Comparison of ENCODE assay signal across 14 cellular contexts in genomic region chr16:85606920-85607319, GRCh38. TPM values are rescaled to one million over a fixed set of nuclear protein-coding genes. Genes with fewer than 3 reads are reported as not detected.
A peak's percentile ranks its signal among the peaks of the same experiment; 100 is the strongest.
DNase-seq lines count a peak whose midpoint lies in the region; ATAC-seq and TF ChIP-seq lines count a peak whose summit lies in the region.
"Had no signal": no experiment of that assay in that cellular context is flagged by ENCODE, and none has a peak within 500 bp of the region (broad histone marks: within the 10 kb centered on the region; RNA-seq: fewer than 3 reads in every experiment).

No MANE protein-coding gene starts in this region.

- DNase-seq in Jurkat, Clone E6-1 (ENCODE audit: low read depth, low spot score), result no peak
- DNase-seq in naive B cell, result no peak
- no peak for DNase-seq in psoas muscle
- no peak for DNase-seq in activated T-cell treated with anti-CD3 and anti-CD28 coated beads for 4 hours
- DNase-seq in RKO (ENCODE audit: low spot score), result no peak
- DNase-seq in Right ventricle myocardium superior, result no peak
- DNase-seq: heart right ventricle; SHP77; stimulated activated CD4-positive, alpha-beta T cell treated with anti-CD3 and anti-CD28 coated beads, Interleukin-4, amount 100 ng/mL, for 24 hours; stimulated activated naive CD4-positive, alpha-beta T cell had no signal

- peaks cover 88% of the 10 kb centered on the region for H3K4me1 Mint-ChIP-seq in brain
- peaks cover 52 to 77% (median 65%) of the 10 kb centered on the region in 3 donors for H3K4me1 Mint-ChIP-seq in naive B cell

- intact Hi-C loops in psoas muscle (cut with DNase I) (loop anchor here (5.0 to 10.0 kb wide), 2 partner anchors 230 to 332 kb away; no protein-coding TSS in a partner anchor), Right ventricle myocardium superior (cut with DNase I) (loop anchor here (5.0 kb wide), 1 partner anchor 185 kb away; no protein-coding TSS in a partner anchor)

- ATAC-seq in naive B cell (ENCODE audit: low read depth in 2 of 2) (no peak), psoas muscle (no peak), Right ventricle myocardium superior (ENCODE audit: poor library complexity) (no peak)
- ATAC-seq: activated naive CD4-positive, alpha-beta T cell treated with anti-CD3 and anti-CD28 coated beads, Interleukin-2, amount 50 U/mL, for 72 hours; heart right ventricle had no signal

- H3K4me3 ChIP-seq in BLaER1, result peak overlapping the region; percentile 56
- peak overlapping the region; percentile 45 for H3K4me3 ChIP-seq in Jurkat, Clone E6-1 (ENCODE audit: low read length)
- H3K4me3 ChIP-seq in psoas muscle, result no peak overlapping the region

- H3K9me3 Mint-ChIP-seq in brain (peaks cover 0 to 2% (median 0%) of the 10 kb centered on the region in 5 experiments), naive B cell (no peaks in the 10 kb centered on the region)
- H3K9me3 Mint-ChIP-seq: activated naive CD4-positive, alpha-beta T cell treated with anti-CD3 and anti-CD28 coated beads, Interleukin-2, amount 50 U/mL, for 72 hours had no signal

- H3K27ac Mint-ChIP-seq in brain (peak overlapping the region; percentile 90 to 99 (median 95)), naive B cell (peak overlapping the region in 2 of 6 donors; percentile 20 to 34)
- H3K27ac Mint-ChIP-seq: activated naive CD4-positive, alpha-beta T cell treated with anti-CD3 and anti-CD28 coated beads, Interleukin-2, amount 50 U/mL, for 72 hours had no signal

- 71 to 80% (median 72%) methylated on average over 5 to 6 of the region's 6 CpGs for WGBS in psoas muscle, 3 donors

- no peaks in the 10 kb centered on the region for H3K27me3 ChIP-seq in BLaER1
- H3K27me3 ChIP-seq in psoas muscle (ENCODE audit: insufficient read depth in 3 of 3, low read length in 2 of 3), result no peaks in the 10 kb centered on the region
- H3K27me3 ChIP-seq: heart right ventricle had no signal

- no peak for TF ChIP-seq CTCF in brain (conservative IDR thresholded peaks at IDR 0.05)
- no peak for TF ChIP-seq CTCF in psoas muscle (IDR thresholded peaks at IDR 0.05)

- H3K36me3 ChIP-seq in BLaER1, result no peaks in the 10 kb centered on the region
- H3K36me3 ChIP-seq in psoas muscle (ENCODE audit: insufficient read depth in 1 of 2, low read depth in 1 of 2), result no peaks in the 10 kb centered on the region
- H3K36me3 ChIP-seq: heart right ventricle had no signal

- H3K4me3 Mint-ChIP-seq in brain (peak overlapping the region; percentile 71 to 86 (median 84)), naive B cell (peak overlapping the region; percentile 42 to 74 (median 72))

- peak overlapping the region; percentile 77 for H3K9ac ChIP-seq in BLaER1

- H3K4me2 ChIP-seq in BLaER1, result peak overlapping the region; percentile 97

- no peaks in the 10 kb centered on the region for H3K9me3 ChIP-seq in BLaER1
- no peaks in the 10 kb centered on the region for H3K9me3 ChIP-seq in psoas muscle
- H3K9me3 ChIP-seq: heart right ventricle had no signal

- H3K27me3 Mint-ChIP-seq in brain (no peaks in the 10 kb centered on the region), naive B cell (peaks cover 0 to 3% (median 0%) of the 10 kb centered on the region in 3 donors)

- H3K36me3 Mint-ChIP-seq in brain (no peaks in the 10 kb centered on the region), naive B cell (no peaks in the 10 kb centered on the region)
- H3K36me3 Mint-ChIP-seq: activated naive CD4-positive, alpha-beta T cell treated with anti-CD3 and anti-CD28 coated beads, Interleukin-2, amount 50 U/mL, for 72 hours had no signal

- H3K4me1 ChIP-seq in BLaER1, result peaks cover 88% of the 10 kb centered on the region
- H3K4me1 ChIP-seq in psoas muscle, result peaks cover 40% of the 10 kb centered on the region

- peak overlapping the region; percentile 87 for H3K27ac ChIP-seq in BLaER1
- no peak overlapping the region for H3K27ac ChIP-seq in psoas muscle
- H3K27ac ChIP-seq: heart right ventricle, HL-60 had no signal

- H4K20me1 ChIP-seq in BLaER1, result peaks cover 71% of the 10 kb centered on the region

RNA-seq across cellular contexts. Expression of gene GSE1, which starts 6.2 kb away (rescaled TPM):
- 71.0 TPM for polyA plus RNA-seq in Jurkat, Clone E6-1 (2012; ENCODE audit: insufficient read depth, insufficient read length)
- polyA plus RNA-seq in brain (ENCODE audit: insufficient read depth, low read depth, low replicate concordance) (127 TPM), naive B cell (ENCODE audit: low read depth in 6 of 6) (1 to 10 TPM in 5 of 6 donors, under 1 TPM in 1; 1.00 to 8.3 (median 3.9) TPM), psoas muscle (10 to 100 TPM; 10.8 to 34.7 (median 22.0) TPM)
- total RNA-seq in psoas muscle (10 to 100 TPM; 47.0 to 90.5 (median 64.6) TPM), Right ventricle myocardium superior (30.3 TPM)
